28 cellular contexts compared by ENCODE assay signal in genomic region chr4:101227715-101228114, GRCh38.
A peak's percentile ranks its signal among the peaks of the same experiment; 100 is the strongest.
DNase-seq lines count a peak whose midpoint lies in the region; ATAC-seq, FAIRE-seq and TF ChIP-seq lines count a peak whose summit lies in the region.
"Had no signal": no experiment of that assay in that cellular context is flagged by ENCODE, and none has a peak within 500 bp of the region (broad histone marks: within the 10 kb centered on the region; RNA-seq: fewer than 3 reads in every experiment).

No MANE protein-coding gene starts in this region.

- H3K4me3 Mint-ChIP-seq in activated naive CD4-positive, alpha-beta T cell treated with anti-CD3 and anti-CD28 coated beads, Interleukin-2, amount 10 ng/mL, durations not matched to agents 7 days and 5 days: no peak overlapping the region
- H3K4me3 Mint-ChIP-seq: CD14-positive monocyte; CD4-positive, alpha-beta memory T cell; CD4-positive, CD25-positive, alpha-beta regulatory T cell; CD8-positive, alpha-beta memory T cell had no signal

- H3K36me3 ChIP-seq in K562 (ENCODE audit: control insufficient read depth, insufficient read depth, low read length) (no peaks in the 10 kb centered on the region), keratinocyte (ENCODE audit: control insufficient read depth in 2 of 2, extremely low read depth in 1 of 2, insufficient read depth in 2 of 2, low read length in 2 of 2) (no peaks in the 10 kb centered on the region)
- H3K36me3 ChIP-seq: BE2C, BLaER1 had no signal

- no peaks in the 10 kb centered on the region for H3K36me3 Mint-ChIP-seq in activated naive CD4-positive, alpha-beta T cell treated with anti-CD3 and anti-CD28 coated beads, Interleukin-2, amount 10 ng/mL, durations not matched to agents 7 days and 5 days
- H3K36me3 Mint-ChIP-seq: CD14-positive monocyte had no signal

- H3K9me1 ChIP-seq in K562 (ENCODE audit: control insufficient read depth, insufficient read depth, low read length): no peaks in the 10 kb centered on the region
- H3K9me1 ChIP-seq in keratinocyte (ENCODE audit: control insufficient read depth, extremely low read depth, insufficient read depth, low read length): no peaks in the 10 kb centered on the region

- CTCF ChIA-PET in A549 (lab: Yijun Ruan, JAX): no interaction called here
- CTCF ChIA-PET in K562 (lab: Yijun Ruan, JAX; ENCODE audit: low intra/inter-chr PET ratio): no interaction called here
- CTCF ChIA-PET in activated naive CD4-positive, alpha-beta T cell treated with anti-CD3 and anti-CD28 coated beads, Interleukin-2, amount 10 ng/mL, durations not matched to agents 7 days and 5 days (lab: Charles Lee): no interaction called here

- H3K9me3 ChIP-seq in A549 (no peaks in the 10 kb centered on the region), K562 (replicated peaks; ENCODE audit: control insufficient read depth, insufficient read depth, low read depth, low read length) (no peaks in the 10 kb centered on the region), keratinocyte (ENCODE audit: control insufficient read depth, low read depth, low read length) (no peaks in the 10 kb centered on the region)
- H3K9me3 ChIP-seq: BE2C had no signal

- in situ Hi-C loops in K562 (cut with MboI): no loop called here

- TF ChIP-seq CTCF in A549 (IDR thresholded peaks at IDR 0.05) (no peak), VCaP (conservative IDR thresholded peaks at IDR 0.05) (no peak), K562 (IDR thresholded peaks at IDR 0.05 in 2 of 3, conservative IDR thresholded peaks at IDR 0.05 in 1 of 3; ENCODE audit: insufficient read depth in 2 of 3, low read depth in 1 of 3, low read length in 3 of 3) (no peak), keratinocyte (optimal IDR thresholded peaks at IDR 0.05 in 1 of 3, IDR thresholded peaks at IDR 0.05 in 1 of 3, conservative IDR thresholded peaks at IDR 0.05 in 1 of 3; ENCODE audit: extremely low read depth in 1 of 3, insufficient read depth in 2 of 3, low read length in 3 of 3) (no peak)

- FAIRE-seq in A549 (lab: Jason Lieb, UNC) (no peak), K562 (lab: Jason Lieb, UNC) (no peak), keratinocyte (lab: Jason Lieb, UNC) (peak; percentile 20)
- FAIRE-seq: GM12878, GM12892, GM18507, GM19239 had no signal

- POLR2A ChIA-PET in A549 (lab: Yijun Ruan, JAX): no interaction called here
- POLR2A ChIA-PET in K562 (lab: Yijun Ruan, JAX): no interaction called here

- no peak overlapping the region for H2AFZ ChIP-seq in K562 (ENCODE audit: low read depth, low read length)
- no peak overlapping the region for H2AFZ ChIP-seq in keratinocyte (ENCODE audit: control insufficient read depth, low read length)

- H3K9me3 Mint-ChIP-seq in activated naive CD4-positive, alpha-beta T cell treated with anti-CD3 and anti-CD28 coated beads, Interleukin-2, amount 10 ng/mL, durations not matched to agents 7 days and 5 days: no peaks in the 10 kb centered on the region
- H3K9me3 Mint-ChIP-seq: CD14-positive monocyte had no signal

- no peak overlapping the region for H3K27ac Mint-ChIP-seq in activated naive CD4-positive, alpha-beta T cell treated with anti-CD3 and anti-CD28 coated beads, Interleukin-2, amount 10 ng/mL, durations not matched to agents 7 days and 5 days

- H3K4me1 ChIP-seq in A549 (peaks cover 65% of the 10 kb centered on the region), K562 (replicated peaks in 1 of 2; ENCODE audit: control insufficient read depth in 2 of 2, insufficient read depth in 2 of 2, low read length in 2 of 2) (no peaks in the 10 kb centered on the region), keratinocyte (ENCODE audit: control insufficient read depth, extremely low read depth, insufficient read depth, low read length) (peaks cover 11% of the 10 kb centered on the region)
- H3K4me1 ChIP-seq: BLaER1 had no signal

- H3K4me3 ChIP-seq in A549: no peak overlapping the region
- H3K4me3 ChIP-seq in K562: no peak overlapping the region
- H3K4me3 ChIP-seq in keratinocyte (ENCODE audit: control insufficient read depth in 2 of 3, extremely low read depth in 1 of 3, insufficient read depth in 2 of 3, low read depth in 1 of 3, low read length in 3 of 3): no peak overlapping the region
- H3K4me3 ChIP-seq: BLaER1, GM12878 had no signal

- no peak for DNase-seq in A549 (ENCODE audit: low read depth in 1 of 2, low spot score in 1 of 2)
- no peak for DNase-seq in K562 (ENCODE audit: extremely low read depth in 1 of 4, low spot score in 3 of 4)
- no peak for DNase-seq in keratinocyte (ENCODE audit: low read depth, low spot score)
- no peak for DNase-seq in dedifferentiated amniotic fluid mesenchymal stem cell (ENCODE audit: extremely low spot score)
- DNase-seq in activated CD4-positive, alpha-beta T cell treated with anti-CD3 and anti-CD28 coated beads for 48 hours: no peak
- no peak for DNase-seq in activated naive CD4-positive, alpha-beta T cell treated with anti-CD3 and anti-CD28 coated beads, Interleukin-2, amount 10 ng/mL, durations not matched to agents 7 days and 5 days
- no peak for DNase-seq in RKO (ENCODE audit: low spot score)
- DNase-seq: ACHN; BE2C; C1 segment of cervical spinal cord; CD4-positive, alpha-beta memory T cell; CD4-positive, CD25-positive, alpha-beta regulatory T cell; CD8-positive, alpha-beta memory T cell; COR-L47; DMS 273 treated with DMSO at 0.1 percent for 48 hours; DMS153; DMS53; DMS79; DND-41; EL; GDM1 had no signal

- H3K27me3 Mint-ChIP-seq in activated naive CD4-positive, alpha-beta T cell treated with anti-CD3 and anti-CD28 coated beads, Interleukin-2, amount 10 ng/mL, durations not matched to agents 7 days and 5 days: peaks cover 4% of the 10 kb centered on the region
- H3K27me3 Mint-ChIP-seq: CD4-positive, alpha-beta memory T cell; CD4-positive, CD25-positive, alpha-beta regulatory T cell; CD8-positive, alpha-beta memory T cell had no signal

- H3K4me1 Mint-ChIP-seq in activated naive CD4-positive, alpha-beta T cell treated with anti-CD3 and anti-CD28 coated beads, Interleukin-2, amount 10 ng/mL, durations not matched to agents 7 days and 5 days: no peaks in the 10 kb centered on the region

- no TSS peak for BruUV-seq in K562 (replicated peaks; lab: Mats Ljungman, UMichigan)

- no peak for TF ChIP-seq POLR2A in A549 (IDR thresholded peaks at IDR 0.05; ENCODE audit: low read length)
- no peak for TF ChIP-seq POLR2A in K562 (conservative IDR thresholded peaks at IDR 0.05)

- H3K79me2 ChIP-seq in K562 (ENCODE audit: control insufficient read depth, insufficient read depth, low read length) (no peaks in the 10 kb centered on the region), keratinocyte (ENCODE audit: control insufficient read depth, insufficient read depth, low read length) (peaks cover 69% of the 10 kb centered on the region)

- H3K9ac ChIP-seq in K562 (ENCODE audit: insufficient read depth in 1 of 2, low read depth in 2 of 2, low read length in 2 of 2) (no peak overlapping the region), keratinocyte (ENCODE audit: control insufficient read depth, extremely low read depth, insufficient read depth, low read length) (no peak overlapping the region)
- H3K9ac ChIP-seq: BLaER1 had no signal

- H4K20me1 ChIP-seq in K562 (replicated peaks; ENCODE audit: control insufficient read depth, insufficient read depth, low read length) (no peaks in the 10 kb centered on the region), keratinocyte (ENCODE audit: control insufficient read depth, extremely low read depth, insufficient read depth, low read length) (peaks cover 3% of the 10 kb centered on the region)

- TF ChIP-seq RAD21 in A549 (conservative IDR thresholded peaks at IDR 0.05 in 1 of 2, IDR thresholded peaks at IDR 0.05 in 1 of 2): no peak
- no peak for TF ChIP-seq RAD21 in K562 (CRISPR knock-in tag; conservative IDR thresholded peaks at IDR 0.05 in 1 of 2, IDR thresholded peaks at IDR 0.05 in 1 of 2)

- ATAC-seq in A549 (no peak), K562 (no peak)
- ATAC-seq: GM12878 had no signal

- H3K4me2 ChIP-seq in A549 (no peak overlapping the region), K562 (ENCODE audit: insufficient read depth, low read length) (no peak overlapping the region), keratinocyte (ENCODE audit: control insufficient read depth, extremely low read depth, insufficient read depth, low read depth, low read length) (no peak overlapping the region)
- H3K4me2 ChIP-seq: BLaER1 had no signal

- dilution Hi-C loops in keratinocyte (cut with MboI; ENCODE audit: extremely low pct_ligation_motif_present, low sequenced_read_pairs): no loop called here

- TF ChIP-seq EP300 in A549 (IDR thresholded peaks at IDR 0.05): no peak
- TF ChIP-seq EP300 in K562 (IDR thresholded peaks at IDR 0.05; ENCODE audit: low read length): no peak

- H3K27me3 ChIP-seq in K562 (ENCODE audit: control insufficient read depth in 2 of 2, insufficient read depth in 2 of 2, low read length in 2 of 2): no peaks in the 10 kb centered on the region
- H3K27me3 ChIP-seq in keratinocyte (ENCODE audit: control insufficient read depth, extremely low read depth, insufficient read depth, low read length): no peaks in the 10 kb centered on the region
- H3K27me3 ChIP-seq: BE2C, BLaER1 had no signal

- intact Hi-C loops in K562 (cut with micrococcal nuclease): no loop called here

- no peak overlapping the region for H3K27ac ChIP-seq in A549
- H3K27ac ChIP-seq in VCaP: peak overlapping the region; percentile 53
- H3K27ac ChIP-seq in K562 (ENCODE audit: extremely low read depth, low read depth, low read length): no peak overlapping the region
- no peak overlapping the region for H3K27ac ChIP-seq in keratinocyte (ENCODE audit: control insufficient read depth, insufficient read depth, low read length)
- H3K27ac ChIP-seq: BLaER1 had no signal

TF ChIP-seq in A549, 52 proteins besides CTCF, POLR2A, EP300 and RAD21 (continues in another document):
- TF ChIP-seq POLR2AphosphoS2 (conservative IDR thresholded peaks at IDR 0.05; ENCODE audit: low read length): no peak
- TF ChIP-seq MYC (IDR thresholded peaks at IDR 0.05; ENCODE audit: borderline replicate concordance, low read length): no peak
- TF ChIP-seq HOXB5 (CRISPR knock-in tag; IDR thresholded peaks at IDR 0.05): no peak
- TF ChIP-seq KDM1A (IDR thresholded peaks at IDR 0.05; ENCODE audit: low read depth): 0 out of 2 replicates have a peak, but pooled peaks have one; percentile 56

TF ChIP-seq in K562, 482 proteins besides CTCF, POLR2A, EP300 and RAD21:
- no peak for TF ChIP-seq DPF2 (IDR thresholded peaks at IDR 0.05)
- TF ChIP-seq ZNF146 (CRISPR knock-in tag; IDR thresholded peaks at IDR 0.05; ENCODE audit: unreplicated experiment): peak; percentile 43

Comparison
In these comparisons a context has a peak if more than half of its experiments do, and no peak if none do; other contexts are left out.
1. Of the 35 proteins assayed by ChIP-seq in both K562 and A549: peak only in K562: none; only in A549: KDM1A; in both: none; in neither: 34.